Comparison of ENCODE assay signal across 8 cellular contexts in genomic region chr2:135473567-135473966, GRCh38. TPM values are rescaled to one million over a fixed set of nuclear protein-coding genes. Genes with fewer than 3 reads are reported as not detected.
DNase-seq lines count a peak whose midpoint lies in the region; ATAC-seq and TF ChIP-seq lines count a peak whose summit lies in the region.

No MANE protein-coding gene starts in this region.

- H3K4me1 ChIP-seq in Loucy (ENCODE audit: insufficient read depth, low read length, poor library complexity, severe bottlenecking) = no peaks in the 10 kb centered on the region

- TF ChIP-seq CTCF in 22Rv1 (IDR thresholded peaks at IDR 0.05) (peak; percentile 46), Loucy (conservative IDR thresholded peaks at IDR 0.05; ENCODE audit: low read length) (peak; percentile 79)

- no peak overlapping the region for H3K27ac Mint-ChIP-seq in activated naive CD8-positive, alpha-beta T cell treated with anti-CD3 and anti-CD28 coated beads, Interleukin-2, amount 50 U/mL, for 24 hours
- no peak overlapping the region for H3K27ac Mint-ChIP-seq in T-helper 2 cell treated with Interferon-gamma antibody and Interleukin-4, amounts not matched to agents 5 μg/mL and 100 μg/mL, for 36 hours

- no peaks in the 10 kb centered on the region for H3F3A ChIP-seq in Loucy (ENCODE audit: low read depth)

- H3K27me3 ChIP-seq in Loucy (ENCODE audit: insufficient read depth, low read length, poor library complexity, severe bottlenecking) = no peaks in the 10 kb centered on the region

- no peaks in the 10 kb centered on the region for H3K36me3 ChIP-seq in Loucy (ENCODE audit: insufficient read depth, low read length)

- no peaks in the 10 kb centered on the region for H3K79me2 ChIP-seq in Loucy (ENCODE audit: insufficient read depth, low read length)

- no peak overlapping the region for H2AFZ ChIP-seq in Loucy (ENCODE audit: low read length)

- peaks cover 3% of the 10 kb centered on the region for H3K4me1 Mint-ChIP-seq in activated naive CD8-positive, alpha-beta T cell treated with anti-CD3 and anti-CD28 coated beads, Interleukin-2, amount 50 U/mL, for 24 hours
- no peaks in the 10 kb centered on the region for H3K4me1 Mint-ChIP-seq in T-helper 2 cell treated with Interferon-gamma antibody and Interleukin-4, amounts not matched to agents 5 μg/mL and 100 μg/mL, for 36 hours (ENCODE audit: low read depth)

- H3K4me3 Mint-ChIP-seq in activated naive CD8-positive, alpha-beta T cell treated with anti-CD3 and anti-CD28 coated beads, Interleukin-2, amount 50 U/mL, for 24 hours = no peak overlapping the region
- no peak overlapping the region for H3K4me3 Mint-ChIP-seq in T-helper 2 cell treated with Interferon-gamma antibody and Interleukin-4, amounts not matched to agents 5 μg/mL and 100 μg/mL, for 36 hours

- no peak for ATAC-seq in activated naive CD8-positive, alpha-beta T cell treated with anti-CD3 and anti-CD28 coated beads, Interleukin-2, amount 50 U/mL, for 24 hours
- ATAC-seq in HG02623 (IDR thresholded peaks at IDR 0.05; ENCODE audit: unreplicated experiment) = no peak

- H3K27ac ChIP-seq in 22Rv1 = no peak overlapping the region

- no peak overlapping the region for H3K4me3 ChIP-seq in Loucy (ENCODE audit: low read length, poor library complexity, severe bottlenecking)

- H4K20me1 ChIP-seq in Loucy (ENCODE audit: insufficient read depth, low read length, poor library complexity, severe bottlenecking) = no peaks in the 10 kb centered on the region

- DNase-seq in EL (peak; percentile 25), lung microvascular endothelial cell (ENCODE audit: low read depth in 2 of 2) (peak; percentile 51 to 63), Ammon's horn (ENCODE audit: low spot score) (no peak)
- peak; percentile 14 for DNase-seq in activated naive CD8-positive, alpha-beta T cell treated with anti-CD3 and anti-CD28 coated beads, Interleukin-2, amount 50 U/mL, for 24 hours
- no peak for DNase-seq in T-helper 2 cell treated with Interferon-gamma antibody and Interleukin-4, amounts not matched to agents 5 μg/mL and 100 μg/mL, for 36 hours (ENCODE audit: low spot score)

- no peaks in the 10 kb centered on the region for H3K27me3 Mint-ChIP-seq in activated naive CD8-positive, alpha-beta T cell treated with anti-CD3 and anti-CD28 coated beads, Interleukin-2, amount 50 U/mL, for 24 hours
- H3K27me3 Mint-ChIP-seq in T-helper 2 cell treated with Interferon-gamma antibody and Interleukin-4, amounts not matched to agents 5 μg/mL and 100 μg/mL, for 36 hours (ENCODE audit: low read depth) = no peaks in the 10 kb centered on the region

- H3K9me2 ChIP-seq in Loucy (replicated peaks; ENCODE audit: low read depth, low read length) = no peaks in the 10 kb centered on the region

- H3K9me3 ChIP-seq in Loucy (ENCODE audit: insufficient read depth, low read depth, low read length) = no peaks in the 10 kb centered on the region

- H3K9me3 Mint-ChIP-seq in activated naive CD8-positive, alpha-beta T cell treated with anti-CD3 and anti-CD28 coated beads, Interleukin-2, amount 50 U/mL, for 24 hours = no peaks in the 10 kb centered on the region
- no peaks in the 10 kb centered on the region for H3K9me3 Mint-ChIP-seq in T-helper 2 cell treated with Interferon-gamma antibody and Interleukin-4, amounts not matched to agents 5 μg/mL and 100 μg/mL, for 36 hours

- H3K36me3 Mint-ChIP-seq in activated naive CD8-positive, alpha-beta T cell treated with anti-CD3 and anti-CD28 coated beads, Interleukin-2, amount 50 U/mL, for 24 hours (ENCODE audit: low read depth) = no peaks in the 10 kb centered on the region
- H3K36me3 Mint-ChIP-seq in T-helper 2 cell treated with Interferon-gamma antibody and Interleukin-4, amounts not matched to agents 5 μg/mL and 100 μg/mL, for 36 hours (ENCODE audit: low read depth) = no peaks in the 10 kb centered on the region

- H3K4me2 ChIP-seq in Loucy (ENCODE audit: low read depth, low read length, poor library complexity, severe bottlenecking) = no peak overlapping the region

- no peak overlapping the region for H3K9ac ChIP-seq in Loucy (ENCODE audit: low read depth, low read length, poor library complexity, severe bottlenecking)

RNA-seq across cellular contexts. Expression of gene ZRANB3, which starts 57.5 kb away (rescaled TPM):
- 3.8 and 4.1 TPM in 2 replicates for total RNA-seq in lung microvascular endothelial cell

RNA-seq across cellular contexts. Expression of gene R3HDM1, which starts 57.7 kb away (rescaled TPM):
- total RNA-seq in lung microvascular endothelial cell = 5.0 and 5.8 TPM in 2 replicates

Comparison
In these comparisons a context has a peak if more than half of its experiments do, and no peak if none do; other contexts are left out.
1. DNase-seq: peak in EL (single experiment), activated naive CD8-positive, alpha-beta T cell treated with anti-CD3 and anti-CD28 coated beads, Interleukin-2, amount 50 U/mL, for 24 hours (single experiment) and lung microvascular endothelial cell (2 of 2); none in T-helper 2 cell treated with Interferon-gamma antibody and Interleukin-4, amounts not matched to agents 5 μg/mL and 100 μg/mL, for 36 hours (single experiment) and Ammon's horn (single experiment).